ENCODE assay signal across 28 cellular contexts in genomic region chr14:100288382-100289185, GRCh38. TPM values are rescaled to one million over a fixed set of nuclear protein-coding genes. Genes with fewer than 3 reads are reported as not detected.
DNase-seq lines count a peak whose midpoint lies in the region; ATAC-seq and TF ChIP-seq lines count a peak whose summit lies in the region.
"Had no signal": no experiment of that assay in that cellular context is flagged by ENCODE, and none has a peak within 500 bp of the region (broad histone marks: within the 10 kb centered on the region; RNA-seq: fewer than 3 reads in every experiment).

No MANE protein-coding gene starts in this region.

- POLR2A ChIA-PET in activated CD8-positive, alpha-beta T cell treated with anti-CD3 and anti-CD28 coated beads, Interleukin-2, amount 10 ng/mL, durations not matched to agents 7 days and 5 days (lab: Charles Lee), result no interaction called here
- POLR2A ChIA-PET in activated CD8-positive, alpha-beta T cell treated with anti-CD3 and anti-CD28 coated beads for 36 hours (lab: Charles Lee), result no interaction called here

- peak overlapping the region; percentile 38 for H3K27ac ChIP-seq in substantia nigra (ENCODE audit: low read depth, low read length, poor library complexity, severe bottlenecking)
- H3K27ac ChIP-seq: neural progenitor cell, VCaP had no signal

- peaks cover 11% of the 10 kb centered on the region for H3K4me1 Mint-ChIP-seq in activated CD8-positive, alpha-beta T cell treated with anti-CD3 and anti-CD28 coated beads, Interleukin-2, amount 10 ng/mL, durations not matched to agents 7 days and 5 days (ENCODE audit: low read depth)
- H3K4me1 Mint-ChIP-seq in activated CD8-positive, alpha-beta T cell treated with anti-CD3 and anti-CD28 coated beads for 36 hours (ENCODE audit: low read depth), result peaks cover 8% of the 10 kb centered on the region
- H3K4me1 Mint-ChIP-seq in glutamatergic neuron (ENCODE audit: low read depth, unreplicated experiment), result peaks cover 21% of the 10 kb centered on the region

- no peak for TF ChIP-seq CTCF in activated CD8-positive, alpha-beta T cell treated with anti-CD3 and anti-CD28 coated beads for 36 hours (IDR thresholded peaks at IDR 0.05)
- no peak for TF ChIP-seq CTCF in glutamatergic neuron (IDR thresholded peaks at IDR 0.05; ENCODE audit: partially characterized antibody, unreplicated experiment)

- CTCF ChIA-PET in activated CD8-positive, alpha-beta T cell treated with anti-CD3 and anti-CD28 coated beads, Interleukin-2, amount 10 ng/mL, durations not matched to agents 7 days and 5 days (lab: Charles Lee), result interaction anchor here (1.5 kb wide), 1 partner anchor 14 kb away, joined by 6 read pairs; no protein-coding TSS in a partner anchor
- CTCF ChIA-PET in activated CD8-positive, alpha-beta T cell treated with anti-CD3 and anti-CD28 coated beads for 36 hours (lab: Charles Lee), result interaction anchor here (2.5 kb wide), 1 partner anchor 15 kb away, joined by 9 read pairs; no protein-coding TSS in a partner anchor

- no peaks in the 10 kb centered on the region for H3K9me3 Mint-ChIP-seq in activated CD8-positive, alpha-beta T cell treated with anti-CD3 and anti-CD28 coated beads, Interleukin-2, amount 10 ng/mL, durations not matched to agents 7 days and 5 days (ENCODE audit: insufficient read depth)
- H3K9me3 Mint-ChIP-seq in activated CD8-positive, alpha-beta T cell treated with anti-CD3 and anti-CD28 coated beads for 36 hours, result no peaks in the 10 kb centered on the region
- peaks cover 11% of the 10 kb centered on the region for H3K9me3 Mint-ChIP-seq in glutamatergic neuron (ENCODE audit: unreplicated experiment)
- H3K9me3 Mint-ChIP-seq: activated naive CD4-positive, alpha-beta T cell treated with anti-CD3 and anti-CD28 coated beads, Interleukin-2, amount 10 ng/mL, durations not matched to agents 7 days and 5 days; dendritic cell treated with granulocyte-macrophage colony-stimulating factor and Interleukin-4, amounts not matched to agents 40 ng/mL and 50 ng/mL, for 4 days; neural progenitor cell had no signal

- no peak for ATAC-seq in activated CD8-positive, alpha-beta T cell treated with anti-CD3 and anti-CD28 coated beads, Interleukin-2, amount 10 ng/mL, durations not matched to agents 7 days and 5 days
- no peak for ATAC-seq in activated CD8-positive, alpha-beta T cell treated with anti-CD3 and anti-CD28 coated beads for 36 hours
- ATAC-seq in HG03378 (IDR thresholded peaks at IDR 0.05; ENCODE audit: unreplicated experiment) (no peak), GM18909 (IDR thresholded peaks at IDR 0.05; ENCODE audit: poor library complexity, unreplicated experiment) (no peak)
- ATAC-seq: left ventricle myocardium superior; Panc1; stimulated activated naive CD8-positive, alpha-beta T cell treated with anti-CD3 and anti-CD28 coated beads, Interleukin-15, Interleukin-2, amounts not matched to agents 100 U/mL and 50 U/mL, for 24 hours had no signal

- no peaks in the 10 kb centered on the region for H3K27me3 Mint-ChIP-seq in activated CD8-positive, alpha-beta T cell treated with anti-CD3 and anti-CD28 coated beads, Interleukin-2, amount 10 ng/mL, durations not matched to agents 7 days and 5 days (ENCODE audit: low read depth)
- no peaks in the 10 kb centered on the region for H3K27me3 Mint-ChIP-seq in activated CD8-positive, alpha-beta T cell treated with anti-CD3 and anti-CD28 coated beads for 36 hours
- peaks cover 14% of the 10 kb centered on the region for H3K27me3 Mint-ChIP-seq in glutamatergic neuron (ENCODE audit: unreplicated experiment)
- H3K27me3 Mint-ChIP-seq: activated naive CD4-positive, alpha-beta T cell treated with anti-CD3 and anti-CD28 coated beads, Interleukin-2, amount 10 ng/mL, durations not matched to agents 7 days and 5 days; B cell had no signal

- H3K4me3 Mint-ChIP-seq in activated CD8-positive, alpha-beta T cell treated with anti-CD3 and anti-CD28 coated beads, Interleukin-2, amount 10 ng/mL, durations not matched to agents 7 days and 5 days, result no peak overlapping the region
- no peak overlapping the region for H3K4me3 Mint-ChIP-seq in activated CD8-positive, alpha-beta T cell treated with anti-CD3 and anti-CD28 coated beads for 36 hours
- peak overlapping the region; percentile 59 for H3K4me3 Mint-ChIP-seq in glutamatergic neuron (ENCODE audit: unreplicated experiment)
- H3K4me3 Mint-ChIP-seq: activated naive CD4-positive, alpha-beta T cell treated with anti-CD3 and anti-CD28 coated beads, Interleukin-2, amount 10 ng/mL, durations not matched to agents 7 days and 5 days; B cell; dendritic cell treated with granulocyte-macrophage colony-stimulating factor and Interleukin-4, amounts not matched to agents 40 ng/mL and 50 ng/mL, for 4 days had no signal

- intact Hi-C loops in activated CD8-positive, alpha-beta T cell treated with anti-CD3 and anti-CD28 coated beads for 36 hours (cut with micrococcal nuclease), result no loop called here

- no peak for DNase-seq in activated CD8-positive, alpha-beta T cell treated with anti-CD3 and anti-CD28 coated beads, Interleukin-2, amount 10 ng/mL, durations not matched to agents 7 days and 5 days
- DNase-seq in activated CD8-positive, alpha-beta T cell treated with anti-CD3 and anti-CD28 coated beads for 36 hours, result no peak
- DNase-seq in NCI-H524 (lab: John Stamatoyannopoulos, UW) (peak; percentile 53 to 74), glutamatergic neuron (no peak), substantia nigra (lab: John Stamatoyannopoulos, UW) (no peak), NCI-H1436 (lab: John Stamatoyannopoulos, UW) (no peak)
- DNase-seq: activated naive CD4-positive, alpha-beta T cell treated with anti-CD3 and anti-CD28 coated beads, Interleukin-2, amount 10 ng/mL, durations not matched to agents 7 days and 5 days; amygdala; left ventricle myocardium superior; NCI-H1092; NCI-H2029; NCI-H446 treated with DMSO at 0.1 percent for 48 hours; NK-92 treated with Interleukin-12 subunit alpha and Interleukin-12 subunit beta, amount 100 ng/mL, for 24 hours; stimulated activated CD4-positive, alpha-beta T cell treated with anti-CD3 and anti-CD28 coated beads, Interleukin-4, amount 100 ng/mL, for 1 hour; stimulated activated naive CD8-positive, alpha-beta T cell treated with anti-CD3 and anti-CD28 coated beads, Interleukin-15, Interleukin-2, amounts not matched to agents 100 U/mL and 50 U/mL, for 24 hours had no signal

- no peaks in the 10 kb centered on the region for H3K36me3 Mint-ChIP-seq in activated CD8-positive, alpha-beta T cell treated with anti-CD3 and anti-CD28 coated beads, Interleukin-2, amount 10 ng/mL, durations not matched to agents 7 days and 5 days (ENCODE audit: low read depth)
- H3K36me3 Mint-ChIP-seq in activated CD8-positive, alpha-beta T cell treated with anti-CD3 and anti-CD28 coated beads for 36 hours (ENCODE audit: low read depth), result no peaks in the 10 kb centered on the region
- H3K36me3 Mint-ChIP-seq in glutamatergic neuron (ENCODE audit: unreplicated experiment), result no peaks in the 10 kb centered on the region
- H3K36me3 Mint-ChIP-seq: activated naive CD4-positive, alpha-beta T cell treated with anti-CD3 and anti-CD28 coated beads, Interleukin-2, amount 10 ng/mL, durations not matched to agents 7 days and 5 days; neural progenitor cell had no signal

- H3K27ac Mint-ChIP-seq in activated CD8-positive, alpha-beta T cell treated with anti-CD3 and anti-CD28 coated beads, Interleukin-2, amount 10 ng/mL, durations not matched to agents 7 days and 5 days, result peak overlapping the region; percentile 33
- H3K27ac Mint-ChIP-seq in activated CD8-positive, alpha-beta T cell treated with anti-CD3 and anti-CD28 coated beads for 36 hours, result no peak overlapping the region
- peak overlapping the region; percentile 77 for H3K27ac Mint-ChIP-seq in glutamatergic neuron (ENCODE audit: unreplicated experiment)
- H3K27ac Mint-ChIP-seq: activated naive CD4-positive, alpha-beta T cell treated with anti-CD3 and anti-CD28 coated beads, Interleukin-2, amount 10 ng/mL, durations not matched to agents 7 days and 5 days; B cell; dendritic cell treated with granulocyte-macrophage colony-stimulating factor and Interleukin-4, amounts not matched to agents 40 ng/mL and 50 ng/mL, for 4 days had no signal

RNA-seq across cellular contexts. Expression of gene SLC25A29, which starts 17.7 kb away (rescaled TPM):
- 10 to 100 TPM; 29.7 to 29.9 TPM for total RNA-seq in activated CD8-positive, alpha-beta T cell treated with anti-CD3 and anti-CD28 coated beads, Interleukin-2, amount 10 ng/mL, durations not matched to agents 7 days and 5 days
- total RNA-seq in activated CD8-positive, alpha-beta T cell treated with anti-CD3 and anti-CD28 coated beads for 36 hours, result 10 to 100 TPM; 23.6 to 24.7 TPM
- total RNA-seq in glutamatergic neuron (ENCODE audit: unreplicated experiment), result 409 TPM

RNA-seq across cellular contexts. Expression of gene SLC25A47, which starts 34.6 kb away (rescaled TPM):
- total RNA-seq in activated CD8-positive, alpha-beta T cell treated with anti-CD3 and anti-CD28 coated beads, Interleukin-2, amount 10 ng/mL, durations not matched to agents 7 days and 5 days, result not detected
- not detected for total RNA-seq in activated CD8-positive, alpha-beta T cell treated with anti-CD3 and anti-CD28 coated beads for 36 hours
- not detected for total RNA-seq in glutamatergic neuron (ENCODE audit: unreplicated experiment)
- total RNA-seq: A172; B cell; fibroblast of villous mesenchyme; left ventricle myocardium superior; LHCN-M2; renal cortical epithelial cell; smooth muscle cell; T-helper 2 cell treated with Interferon-gamma antibody and Interleukin-4, amounts not matched to agents 100 ng/mL and 5 ng/mL, for 36 hours had no signal

RNA-seq across cellular contexts. Expression of gene YY1, which starts 49.6 kb away (rescaled TPM):
- total RNA-seq in activated CD8-positive, alpha-beta T cell treated with anti-CD3 and anti-CD28 coated beads, Interleukin-2, amount 10 ng/mL, durations not matched to agents 7 days and 5 days, result 100 to 1,000 TPM; 107 TPM
- 100 to 1,000 TPM; 105 TPM for total RNA-seq in activated CD8-positive, alpha-beta T cell treated with anti-CD3 and anti-CD28 coated beads for 36 hours
- 60.6 TPM for total RNA-seq in glutamatergic neuron (ENCODE audit: unreplicated experiment)

Comparison
In these comparisons a context has a peak if more than half of its experiments do, and no peak if none do; other contexts are left out.
1. DNase-seq: peak in NCI-H524 (2 of 2); none in activated CD8-positive, alpha-beta T cell treated with anti-CD3 and anti-CD28 coated beads, Interleukin-2, amount 10 ng/mL, durations not matched to agents 7 days and 5 days (single experiment), activated CD8-positive, alpha-beta T cell treated with anti-CD3 and anti-CD28 coated beads for 36 hours (single experiment), glutamatergic neuron (single experiment), substantia nigra (0 of 49) and NCI-H1436 (single experiment).
2. RNA of gene SLC25A29, which starts 17.7 kb away (total RNA-seq): 409 TPM in glutamatergic neuron (single experiment); 29.7 to 29.9 TPM in activated CD8-positive, alpha-beta T cell treated with anti-CD3 and anti-CD28 coated beads, Interleukin-2, amount 10 ng/mL, durations not matched to agents 7 days and 5 days and 23.6 to 24.7 TPM in activated CD8-positive, alpha-beta T cell treated with anti-CD3 and anti-CD28 coated beads for 36 hours; every median in the first group is over 10 times any median in the second.